Comparison of ENCODE assay signal across 8 cellular contexts in genomic region chr12:7017870-7018349, GRCh38. TPM values are rescaled to one million over a fixed set of nuclear protein-coding genes. Genes with fewer than 3 reads are reported as not detected.
A peak's percentile ranks its signal among the peaks of the same experiment; 100 is the strongest.
DNase-seq lines count a peak whose midpoint lies in the region; ATAC-seq and TF ChIP-seq lines count a peak whose summit lies in the region.

No MANE protein-coding gene starts in this region.

- POLR2A ChIA-PET in CD8-positive, alpha-beta memory T cell (lab: Charles Lee), result interaction anchor here (0.7 to 1.6 kb wide), 10 partner anchors 18 to 265 kb away, joined by 3 to 21 read pairs (median 4); partner anchors contain the start of genes C12orf57, MLF2, RNU7-1 and SPSB2
- POLR2A ChIA-PET in activated CD8-positive, alpha-beta T cell treated with anti-CD3 and anti-CD28 coated beads for 36 hours (lab: Charles Lee), result interaction anchor here (0.6 to 2.7 kb wide), 21 partner anchors 10 to 171 kb away, joined by 3 to 17 read pairs (median 5); partner anchors contain the start of genes C12orf57, PEX5 and RNU7-1

- peak overlapping the region; percentile 79 for H3K9ac ChIP-seq in skeletal muscle satellite cell (ENCODE audit: low read depth, low read length)

- no peak for DNase-seq in CD8-positive, alpha-beta memory T cell
- DNase-seq in HuH-7.5 (ENCODE audit: low spot score), result peak; percentile 33
- peak; percentile 51 for DNase-seq in activated CD8-positive, alpha-beta T cell treated with anti-CD3 and anti-CD28 coated beads for 36 hours
- DNase-seq in left ventricle myocardium inferior, result no peak
- DNase-seq in islet precursor cell, result no peak
- no peak for DNase-seq in NCI-H1105 treated with DMSO at 0.1 percent for 48 hours (lab: John Stamatoyannopoulos, UW)

- intact Hi-C loops in activated CD8-positive, alpha-beta T cell treated with anti-CD3 and anti-CD28 coated beads for 36 hours (cut with micrococcal nuclease), result loop anchor here (2.0 kb wide), 1 partner anchor 75 kb away; the partner anchor contains the start of gene RNU7-1
- intact Hi-C loops in left ventricle myocardium inferior (cut with micrococcal nuclease), result loop anchor here (10.0 kb wide), 1 partner anchor 53 kb away; no protein-coding TSS in a partner anchor

- peaks cover 3% of the 10 kb centered on the region for H3K36me3 ChIP-seq in CD8-positive, alpha-beta memory T cell (ENCODE audit: insufficient read depth, low read length)
- H3K36me3 ChIP-seq in left ventricle myocardium inferior (no peaks in the 10 kb centered on the region), skeletal muscle satellite cell (ENCODE audit: insufficient read depth, low read length) (no peaks in the 10 kb centered on the region)

- no peaks in the 10 kb centered on the region for H3K9me3 Mint-ChIP-seq in CD8-positive, alpha-beta memory T cell
- no peaks in the 10 kb centered on the region for H3K9me3 Mint-ChIP-seq in activated CD8-positive, alpha-beta T cell treated with anti-CD3 and anti-CD28 coated beads for 36 hours

- peak overlapping the region; percentile 92 to 96 (median 94) for H3K4me3 Mint-ChIP-seq in CD8-positive, alpha-beta memory T cell
- H3K4me3 Mint-ChIP-seq in activated CD8-positive, alpha-beta T cell treated with anti-CD3 and anti-CD28 coated beads for 36 hours, result peak overlapping the region; percentile 96

- no peaks in the 10 kb centered on the region for H3K27me3 Mint-ChIP-seq in CD8-positive, alpha-beta memory T cell
- H3K27me3 Mint-ChIP-seq in activated CD8-positive, alpha-beta T cell treated with anti-CD3 and anti-CD28 coated beads for 36 hours, result no peaks in the 10 kb centered on the region

- no peaks in the 10 kb centered on the region for H3K9me3 ChIP-seq in CD8-positive, alpha-beta memory T cell (ENCODE audit: low read length)
- H3K9me3 ChIP-seq in left ventricle myocardium inferior (replicated peaks) (no peaks in the 10 kb centered on the region), skeletal muscle satellite cell (replicated peaks; ENCODE audit: low read length) (no peaks in the 10 kb centered on the region)

- no peaks in the 10 kb centered on the region for H3K27me3 ChIP-seq in CD8-positive, alpha-beta memory T cell (ENCODE audit: insufficient read depth, low read length, poor library complexity, severe bottlenecking)
- H3K27me3 ChIP-seq in left ventricle myocardium inferior (ENCODE audit: low read depth) (no peaks in the 10 kb centered on the region), skeletal muscle satellite cell (ENCODE audit: control insufficient read depth, insufficient read depth, low read length) (no peaks in the 10 kb centered on the region)

- peak overlapping the region; percentile 86 for H3K27ac ChIP-seq in CD8-positive, alpha-beta memory T cell (ENCODE audit: low read depth, low read length)
- peak overlapping the region; percentile 92 for H3K27ac ChIP-seq in left ventricle myocardium inferior (replicated peaks)

- TF ChIP-seq CTCF in activated CD8-positive, alpha-beta T cell treated with anti-CD3 and anti-CD28 coated beads for 36 hours (IDR thresholded peaks at IDR 0.05), result no peak
- TF ChIP-seq CTCF in left ventricle myocardium inferior (IDR thresholded peaks at IDR 0.05; ENCODE audit: borderline replicate concordance), result no peak

- H3K4me3 ChIP-seq in CD8-positive, alpha-beta memory T cell (ENCODE audit: low read length), result peak overlapping the region; percentile 95
- H3K4me3 ChIP-seq in left ventricle myocardium inferior (peak overlapping the region; percentile 75), skeletal muscle satellite cell (ENCODE audit: low read length) (peak overlapping the region; percentile 89)

- peaks cover 20% of the 10 kb centered on the region for H3K4me1 ChIP-seq in CD8-positive, alpha-beta memory T cell (ENCODE audit: insufficient read depth, low read length)
- H3K4me1 ChIP-seq in left ventricle myocardium inferior (peaks cover 45% of the 10 kb centered on the region), skeletal muscle satellite cell (ENCODE audit: control insufficient read depth, insufficient read depth, low read length) (peaks cover 9% of the 10 kb centered on the region)

- H3K4me2 ChIP-seq in skeletal muscle satellite cell (ENCODE audit: low read length), result peak overlapping the region; percentile 97

- peak; percentile 31 for ATAC-seq in GM19395 (IDR thresholded peaks at IDR 0.05; ENCODE audit: unreplicated experiment)
- ATAC-seq in activated CD8-positive, alpha-beta T cell treated with anti-CD3 and anti-CD28 coated beads for 36 hours, result peak; percentile 3

- H3K27ac Mint-ChIP-seq in CD8-positive, alpha-beta memory T cell, result peak overlapping the region; percentile 82 to 97 (median 92)
- peak overlapping the region; percentile 89 for H3K27ac Mint-ChIP-seq in activated CD8-positive, alpha-beta T cell treated with anti-CD3 and anti-CD28 coated beads for 36 hours

- peaks cover 26 to 45% (median 43%) of the 10 kb centered on the region in 3 donors for H3K4me1 Mint-ChIP-seq in CD8-positive, alpha-beta memory T cell
- H3K4me1 Mint-ChIP-seq in activated CD8-positive, alpha-beta T cell treated with anti-CD3 and anti-CD28 coated beads for 36 hours (ENCODE audit: low read depth), result peaks cover 32% of the 10 kb centered on the region

- peaks cover 0 to 25% (median 0%) of the 10 kb centered on the region in 3 donors for H3K36me3 Mint-ChIP-seq in CD8-positive, alpha-beta memory T cell
- no peaks in the 10 kb centered on the region for H3K36me3 Mint-ChIP-seq in activated CD8-positive, alpha-beta T cell treated with anti-CD3 and anti-CD28 coated beads for 36 hours (ENCODE audit: low read depth)

- CTCF ChIA-PET in CD8-positive, alpha-beta memory T cell (lab: Charles Lee), result interaction anchor here (0.6 to 3.7 kb wide), 29 partner anchors 8 to 529 kb away, joined by 3 to 27 read pairs (median 4); partner anchors contain the start of genes C12orf57, C1RL, CDCA3 and LRRC23
- CTCF ChIA-PET in activated CD8-positive, alpha-beta T cell treated with anti-CD3 and anti-CD28 coated beads for 36 hours (lab: Charles Lee), result interaction anchor here (0.7 to 2.8 kb wide), 30 partner anchors 8 to 624 kb away, joined by 3 to 18 read pairs (median 4); partner anchors contain the start of genes C12orf57, C1RL and RNU7-1

RNA-seq across cellular contexts. Expression of gene LPCAT3, which starts 0.4 kb away (rescaled TPM):
- total RNA-seq in CD8-positive, alpha-beta memory T cell, result 10 to 100 TPM; 20.4 to 22.1 TPM
- 25.5 TPM for polyA plus RNA-seq in CD8-positive, alpha-beta memory T cell
- 10 to 100 TPM; 17.3 to 18.1 TPM for total RNA-seq in activated CD8-positive, alpha-beta T cell treated with anti-CD3 and anti-CD28 coated beads for 36 hours
- total RNA-seq in left ventricle myocardium inferior, result 35.1 TPM
- total RNA-seq in skeletal muscle satellite cell (2012; rRNA removed), result 12.0 and 17.7 TPM in 2 replicates

RNA-seq across cellular contexts. Expression of gene C1S, which starts 42.6 kb away (rescaled TPM):
- under 1 TPM; 0.64 to 0.83 TPM for total RNA-seq in CD8-positive, alpha-beta memory T cell
- polyA plus RNA-seq in CD8-positive, alpha-beta memory T cell, result not detected
- 1 to 10 TPM; 1.7 TPM for total RNA-seq in activated CD8-positive, alpha-beta T cell treated with anti-CD3 and anti-CD28 coated beads for 36 hours
- 108 TPM for total RNA-seq in left ventricle myocardium inferior
- total RNA-seq in skeletal muscle satellite cell (2012; rRNA removed), result 40.6 and 80.8 TPM in 2 replicates

RNA-seq across cellular contexts. Expression of gene EMG1, which starts 47.2 kb away (rescaled TPM):
- 100 to 1,000 TPM; 158 to 161 TPM for total RNA-seq in CD8-positive, alpha-beta memory T cell
- polyA plus RNA-seq in CD8-positive, alpha-beta memory T cell, result 64.4 TPM
- total RNA-seq in activated CD8-positive, alpha-beta T cell treated with anti-CD3 and anti-CD28 coated beads for 36 hours, result 10 to 100 TPM; 88.6 to 97.8 TPM
- 44.3 TPM for total RNA-seq in left ventricle myocardium inferior
- 54.6 and 54.8 TPM in 2 replicates for total RNA-seq in skeletal muscle satellite cell (2012; rRNA removed)

RNA-seq across cellular contexts. Expression of gene PHB2, which starts 47.4 kb away (rescaled TPM):
- 100 to 1,000 TPM; 499 to 503 TPM for total RNA-seq in CD8-positive, alpha-beta memory T cell
- 116 TPM for polyA plus RNA-seq in CD8-positive, alpha-beta memory T cell
- 100 to 1,000 TPM; 419 to 428 TPM for total RNA-seq in activated CD8-positive, alpha-beta T cell treated with anti-CD3 and anti-CD28 coated beads for 36 hours
- total RNA-seq in left ventricle myocardium inferior, result 142 TPM
- 225 and 243 TPM in 2 replicates for total RNA-seq in skeletal muscle satellite cell (2012; rRNA removed)

Comparison
In these comparisons a context has a peak if more than half of its experiments do, and no peak if none do; other contexts are left out.
1. DNase-seq: peak in HuH-7.5 (single experiment) and activated CD8-positive, alpha-beta T cell treated with anti-CD3 and anti-CD28 coated beads for 36 hours (single experiment); none in CD8-positive, alpha-beta memory T cell (0 of 5), left ventricle myocardium inferior (single experiment), islet precursor cell (single experiment) and NCI-H1105 treated with DMSO at 0.1 percent for 48 hours (single experiment).
2. RNA of gene C1S, which starts 42.6 kb away (total RNA-seq): 108 TPM in left ventricle myocardium inferior (single experiment); 1.7 TPM in activated CD8-positive, alpha-beta T cell treated with anti-CD3 and anti-CD28 coated beads for 36 hours and 0.64 to 0.83 TPM in CD8-positive, alpha-beta memory T cell; every median in the first group is over 10 times any median in the second.
3. Peak in every context shown above with its lines, with median percentiles within 50 percentile points of each other: H3K4me3 ChIP-seq.